Comparison of ENCODE assay signal across 2 cellular contexts in the genomic region with DNA sequence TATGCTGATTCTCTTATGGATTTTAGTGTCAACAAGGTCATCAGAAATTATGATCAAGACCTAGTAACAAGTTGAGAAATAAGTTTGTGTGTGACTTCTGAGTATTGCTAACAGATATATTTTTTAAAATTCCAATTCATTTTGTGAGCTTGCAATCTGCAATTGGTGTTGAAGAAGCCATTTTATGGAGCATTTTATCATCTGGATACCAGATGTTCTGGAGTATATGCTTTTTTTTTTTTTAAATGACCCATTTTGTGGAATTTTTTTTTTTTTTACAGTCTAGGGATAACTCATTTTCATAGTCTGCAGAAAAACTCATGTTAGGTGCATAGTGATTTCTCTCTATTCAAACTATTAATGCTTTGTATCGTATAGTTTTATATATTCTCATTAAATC.
TF ChIP-seq lines count a peak whose summit lies in the region.

No MANE protein-coding gene starts in this region.

TF ChIP-seq in IMR-90, 13 proteins besides CTCF, POLR2A, EP300 and RAD21 (continued from another document):
- no peak for TF ChIP-seq ELK1 (IDR thresholded peaks at IDR 0.05; ENCODE audit: borderline replicate concordance, low read depth, low read length)
- TF ChIP-seq CHD1 (IDR thresholded peaks at IDR 0.05; ENCODE audit: low read depth, low read length): no peak
- TF ChIP-seq RFX5 (IDR thresholded peaks at IDR 0.05; ENCODE audit: low read depth, low read length): no peak
- TF ChIP-seq NFE2L2 (IDR thresholded peaks at IDR 0.05; ENCODE audit: low read depth, low read length): no peak
- no peak for TF ChIP-seq MAZ (IDR thresholded peaks at IDR 0.05; ENCODE audit: borderline replicate concordance, low read depth, low read length)
- TF ChIP-seq RCOR1 (IDR thresholded peaks at IDR 0.05; ENCODE audit: insufficient replicate concordance, low read length): no peak
- TF ChIP-seq FOS (IDR thresholded peaks at IDR 0.05; ENCODE audit: low read depth, low read length): no peak
- TF ChIP-seq USF2 (IDR thresholded peaks at IDR 0.05; ENCODE audit: low read depth, low read length): no peak
- TF ChIP-seq MXI1 (IDR thresholded peaks at IDR 0.05; ENCODE audit: borderline replicate concordance, low read depth, low read length): no peak
- TF ChIP-seq BHLHE40 (IDR thresholded peaks at IDR 0.05; ENCODE audit: low read depth, low read length): no peak
- no peak for TF ChIP-seq MAFK (IDR thresholded peaks at IDR 0.05; ENCODE audit: low read depth, low read length)
- no peak for TF ChIP-seq SMC3 (IDR thresholded peaks at IDR 0.05; ENCODE audit: low read depth, low read length)

TF ChIP-seq in SK-N-SH treated with all-trans-retinoic acid at 6 μM for 48 hours, 23 proteins besides CTCF, POLR2A, EP300 and RAD21 (continued from another document):
- TF ChIP-seq, protein P1, sequence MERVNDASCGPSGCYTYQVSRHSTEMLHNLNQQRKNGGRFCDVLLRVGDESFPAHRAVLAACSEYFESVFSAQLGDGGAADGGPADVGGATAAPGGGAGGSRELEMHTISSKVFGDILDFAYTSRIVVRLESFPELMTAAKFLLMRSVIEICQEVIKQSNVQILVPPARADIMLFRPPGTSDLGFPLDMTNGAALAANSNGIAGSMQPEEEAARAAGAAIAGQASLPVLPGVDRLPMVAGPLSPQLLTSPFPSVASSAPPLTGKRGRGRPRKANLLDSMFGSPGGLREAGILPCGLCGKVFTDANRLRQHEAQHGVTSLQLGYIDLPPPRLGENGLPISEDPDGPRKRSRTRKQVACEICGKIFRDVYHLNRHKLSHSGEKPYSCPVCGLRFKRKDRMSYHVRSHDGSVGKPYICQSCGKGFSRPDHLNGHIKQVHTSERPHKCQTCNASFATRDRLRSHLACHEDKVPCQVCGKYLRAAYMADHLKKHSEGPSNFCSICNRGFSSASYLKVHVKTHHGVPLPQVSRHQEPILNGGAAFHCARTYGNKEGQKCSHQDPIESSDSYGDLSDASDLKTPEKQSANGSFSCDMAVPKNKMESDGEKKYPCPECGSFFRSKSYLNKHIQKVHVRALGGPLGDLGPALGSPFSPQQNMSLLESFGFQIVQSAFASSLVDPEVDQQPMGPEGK (CRISPR knock-in tag; IDR thresholded peaks at IDR 0.05; ENCODE audit: borderline replicate concordance): no peak
